ENCODE assay signal across 2 cellular contexts in genomic region chr22:24514241-24515024, GRCh38.
TF ChIP-seq lines count a peak whose summit lies in the region.

No MANE protein-coding gene starts in this region.

TF ChIP-seq in A549, 52 proteins besides CTCF, POLR2A, EP300 and RAD21:
- TF ChIP-seq, protein P1, sequence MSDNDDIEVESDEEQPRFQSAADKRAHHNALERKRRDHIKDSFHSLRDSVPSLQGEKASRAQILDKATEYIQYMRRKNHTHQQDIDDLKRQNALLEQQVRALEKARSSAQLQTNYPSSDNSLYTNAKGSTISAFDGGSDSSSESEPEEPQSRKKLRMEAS (IDR thresholded peaks at IDR 0.05), result peak; percentile 44; the same call in 1 of the 2 replicates
- no peak for TF ChIP-seq TP53 (CRISPR knock-in tag; IDR thresholded peaks at IDR 0.05)

TF ChIP-seq in HepG2, 621 proteins besides CTCF, POLR2A, EP300 and RAD21 (continues in another document):
- TF ChIP-seq SMAD9 (CRISPR knock-in tag; IDR thresholded peaks at IDR 0.05) (0 out of 2 replicates have a peak, but pooled peaks have one; percentile 51), SNAPC2 (CRISPR knock-in tag; IDR thresholded peaks at IDR 0.05) (peak; percentile 96; the same call in 1 of the 2 replicates), TARDBP (CRISPR knock-in tag; IDR thresholded peaks at IDR 0.05) (peak; percentile 97), NR1H2 (CRISPR knock-in tag; IDR thresholded peaks at IDR 0.05; ENCODE audit: borderline replicate concordance, low read depth) (no peak; the same call in 1 of the 2 replicates), ZNF792 (CRISPR knock-in tag; IDR thresholded peaks at IDR 0.05) (peak; percentile 96), ARNTL (CRISPR knock-in tag; IDR thresholded peaks at IDR 0.05) (peak; percentile 96), ZNF451 (CRISPR knock-in tag; IDR thresholded peaks at IDR 0.05) (peak; percentile 98), BCLAF1 (IDR thresholded peaks at IDR 0.05) (no peak), ZNF326 (CRISPR knock-in tag; IDR thresholded peaks at IDR 0.05; ENCODE audit: borderline replicate concordance) (no peak), TBX2 (CRISPR knock-in tag; IDR thresholded peaks at IDR 0.05; ENCODE audit: borderline replicate concordance) (peak; percentile 99), E2F1 (CRISPR knock-in tag; IDR thresholded peaks at IDR 0.05) (no peak), SMYD3 (CRISPR knock-in tag; IDR thresholded peaks at IDR 0.05) (peak; percentile 97; the same call in 1 of the 2 replicates), HBP1 (CRISPR knock-in tag; IDR thresholded peaks at IDR 0.05; ENCODE audit: low read depth) (peak; percentile 80; the same call in 1 of the 2 replicates), ZNF75D (CRISPR knock-in tag; IDR thresholded peaks at IDR 0.05; ENCODE audit: borderline replicate concordance) (peak; percentile 92; the same call in 1 of the 2 replicates), GABPA (IDR thresholded peaks at IDR 0.05; ENCODE audit: low read depth, low read length) (no peak), GABPA (CRISPR knock-in tag; IDR thresholded peaks at IDR 0.05; ENCODE audit: low read depth) (peak; percentile 49; the same call in 1 of the 2 replicates), SRSF4 (IDR thresholded peaks at IDR 0.05; ENCODE audit: low read depth, low read length, poor library complexity, severe bottlenecking) (no peak), ZNF660 (CRISPR knock-in tag; IDR thresholded peaks at IDR 0.05; ENCODE audit: borderline replicate concordance, low read depth) (peak; percentile 79; the same call in 1 of the 2 replicates), GTF3A (CRISPR knock-in tag; conservative IDR thresholded peaks at IDR 0.05) (no peak), ZNF83 (CRISPR knock-in tag; IDR thresholded peaks at IDR 0.05; ENCODE audit: borderline replicate concordance) (peak; percentile 86), GTF2F1 (IDR thresholded peaks at IDR 0.05; ENCODE audit: low read length) (no peak), FOXK1 (CRISPR knock-in tag; IDR thresholded peaks at IDR 0.05; ENCODE audit: borderline replicate concordance, low read depth) (peak; percentile 83; the same call in 1 of the 2 replicates), ZNF710 (CRISPR knock-in tag; IDR thresholded peaks at IDR 0.05; ENCODE audit: borderline replicate concordance) (peak; percentile 88), CEBPB (IDR thresholded peaks at IDR 0.05; ENCODE audit: borderline replicate concordance, low read depth, low read length) (no peak), ETV5 (CRISPR knock-in tag; IDR thresholded peaks at IDR 0.05; ENCODE audit: borderline replicate concordance) (peak; percentile 93), ZNF589 (CRISPR knock-in tag; conservative IDR thresholded peaks at IDR 0.05) (no peak; the same call in 1 of the 2 replicates), GMEB2 (CRISPR knock-in tag; IDR thresholded peaks at IDR 0.05; ENCODE audit: low read depth) (no peak), BORCS8-MEF2B (CRISPR knock-in tag; IDR thresholded peaks at IDR 0.05) (peak; percentile 98), CREM (IDR thresholded peaks at IDR 0.05) (peak; percentile 64), CREM (CRISPR knock-in tag; IDR thresholded peaks at IDR 0.05) (no peak), TBX3 (IDR thresholded peaks at IDR 0.05; ENCODE audit: borderline replicate concordance) (no peak), ARNT (IDR thresholded peaks at IDR 0.05) (no peak), PHF21A (CRISPR knock-in tag; IDR thresholded peaks at IDR 0.05) (peak; percentile 90), IRF9 (CRISPR knock-in tag; IDR thresholded peaks at IDR 0.05; ENCODE audit: borderline replicate concordance) (peak; percentile 98), SMAD3 (CRISPR knock-in tag; IDR thresholded peaks at IDR 0.05) (peak; percentile 98)
- TF ChIP-seq, protein P2, sequence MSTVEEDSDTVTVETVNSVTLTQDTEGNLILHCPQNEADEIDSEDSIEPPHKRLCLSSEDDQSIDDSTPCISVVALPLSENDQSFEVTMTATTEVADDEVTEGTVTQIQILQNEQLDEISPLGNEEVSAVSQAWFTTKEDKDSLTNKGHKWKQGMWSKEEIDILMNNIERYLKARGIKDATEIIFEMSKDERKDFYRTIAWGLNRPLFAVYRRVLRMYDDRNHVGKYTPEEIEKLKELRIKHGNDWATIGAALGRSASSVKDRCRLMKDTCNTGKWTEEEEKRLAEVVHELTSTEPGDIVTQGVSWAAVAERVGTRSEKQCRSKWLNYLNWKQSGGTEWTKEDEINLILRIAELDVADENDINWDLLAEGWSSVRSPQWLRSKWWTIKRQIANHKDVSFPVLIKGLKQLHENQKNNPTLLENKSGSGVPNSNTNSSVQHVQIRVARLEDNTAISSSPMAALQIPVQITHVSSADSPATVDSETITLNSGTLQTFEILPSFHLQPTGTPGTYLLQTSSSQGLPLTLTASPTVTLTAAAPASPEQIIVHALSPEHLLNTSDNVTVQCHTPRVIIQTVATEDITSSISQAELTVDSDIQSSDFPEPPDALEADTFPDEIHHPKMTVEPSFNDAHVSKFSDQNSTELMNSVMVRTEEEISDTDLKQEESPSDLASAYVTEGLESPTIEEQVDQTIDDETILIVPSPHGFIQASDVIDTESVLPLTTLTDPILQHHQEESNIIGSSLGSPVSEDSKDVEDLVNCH (CRISPR knock-in tag; IDR thresholded peaks at IDR 0.05), result no peak
- TF ChIP-seq, protein P3, sequence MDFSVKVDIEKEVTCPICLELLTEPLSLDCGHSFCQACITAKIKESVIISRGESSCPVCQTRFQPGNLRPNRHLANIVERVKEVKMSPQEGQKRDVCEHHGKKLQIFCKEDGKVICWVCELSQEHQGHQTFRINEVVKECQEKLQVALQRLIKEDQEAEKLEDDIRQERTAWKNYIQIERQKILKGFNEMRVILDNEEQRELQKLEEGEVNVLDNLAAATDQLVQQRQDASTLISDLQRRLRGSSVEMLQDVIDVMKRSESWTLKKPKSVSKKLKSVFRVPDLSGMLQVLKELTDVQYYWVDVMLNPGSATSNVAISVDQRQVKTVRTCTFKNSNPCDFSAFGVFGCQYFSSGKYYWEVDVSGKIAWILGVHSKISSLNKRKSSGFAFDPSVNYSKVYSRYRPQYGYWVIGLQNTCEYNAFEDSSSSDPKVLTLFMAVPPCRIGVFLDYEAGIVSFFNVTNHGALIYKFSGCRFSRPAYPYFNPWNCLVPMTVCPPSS (IDR thresholded peaks at IDR 0.05), result no peak
- TF ChIP-seq, protein P4, sequence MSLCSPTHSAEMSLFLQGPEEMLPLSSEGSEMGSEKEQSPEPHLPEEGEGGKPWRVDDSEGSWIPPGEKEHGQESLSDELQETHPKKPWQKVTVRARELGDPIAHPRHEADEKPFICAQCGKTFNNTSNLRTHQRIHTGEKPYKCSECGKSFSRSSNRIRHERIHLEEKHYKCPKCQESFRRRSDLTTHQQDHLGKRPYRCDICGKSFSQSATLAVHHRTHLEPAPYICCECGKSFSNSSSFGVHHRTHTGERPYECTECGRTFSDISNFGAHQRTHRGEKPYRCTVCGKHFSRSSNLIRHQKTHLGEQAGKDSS (CRISPR knock-in tag; IDR thresholded peaks at IDR 0.05; ENCODE audit: borderline replicate concordance, low read depth), result peak; percentile 92
- TF ChIP-seq, protein P5, sequence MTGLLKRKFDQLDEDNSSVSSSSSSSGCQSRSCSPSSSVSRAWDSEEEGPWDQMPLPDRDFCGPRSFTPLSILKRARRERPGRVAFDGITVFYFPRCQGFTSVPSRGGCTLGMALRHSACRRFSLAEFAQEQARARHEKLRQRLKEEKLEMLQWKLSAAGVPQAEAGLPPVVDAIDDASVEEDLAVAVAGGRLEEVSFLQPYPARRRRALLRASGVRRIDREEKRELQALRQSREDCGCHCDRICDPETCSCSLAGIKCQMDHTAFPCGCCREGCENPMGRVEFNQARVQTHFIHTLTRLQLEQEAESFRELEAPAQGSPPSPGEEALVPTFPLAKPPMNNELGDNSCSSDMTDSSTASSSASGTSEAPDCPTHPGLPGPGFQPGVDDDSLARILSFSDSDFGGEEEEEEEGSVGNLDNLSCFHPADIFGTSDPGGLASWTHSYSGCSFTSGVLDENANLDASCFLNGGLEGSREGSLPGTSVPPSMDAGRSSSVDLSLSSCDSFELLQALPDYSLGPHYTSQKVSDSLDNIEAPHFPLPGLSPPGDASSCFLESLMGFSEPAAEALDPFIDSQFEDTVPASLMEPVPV (CRISPR knock-in tag; IDR thresholded peaks at IDR 0.05), result peak; percentile 87; the same call in 1 of the 2 replicates
- TF ChIP-seq, protein P6, sequence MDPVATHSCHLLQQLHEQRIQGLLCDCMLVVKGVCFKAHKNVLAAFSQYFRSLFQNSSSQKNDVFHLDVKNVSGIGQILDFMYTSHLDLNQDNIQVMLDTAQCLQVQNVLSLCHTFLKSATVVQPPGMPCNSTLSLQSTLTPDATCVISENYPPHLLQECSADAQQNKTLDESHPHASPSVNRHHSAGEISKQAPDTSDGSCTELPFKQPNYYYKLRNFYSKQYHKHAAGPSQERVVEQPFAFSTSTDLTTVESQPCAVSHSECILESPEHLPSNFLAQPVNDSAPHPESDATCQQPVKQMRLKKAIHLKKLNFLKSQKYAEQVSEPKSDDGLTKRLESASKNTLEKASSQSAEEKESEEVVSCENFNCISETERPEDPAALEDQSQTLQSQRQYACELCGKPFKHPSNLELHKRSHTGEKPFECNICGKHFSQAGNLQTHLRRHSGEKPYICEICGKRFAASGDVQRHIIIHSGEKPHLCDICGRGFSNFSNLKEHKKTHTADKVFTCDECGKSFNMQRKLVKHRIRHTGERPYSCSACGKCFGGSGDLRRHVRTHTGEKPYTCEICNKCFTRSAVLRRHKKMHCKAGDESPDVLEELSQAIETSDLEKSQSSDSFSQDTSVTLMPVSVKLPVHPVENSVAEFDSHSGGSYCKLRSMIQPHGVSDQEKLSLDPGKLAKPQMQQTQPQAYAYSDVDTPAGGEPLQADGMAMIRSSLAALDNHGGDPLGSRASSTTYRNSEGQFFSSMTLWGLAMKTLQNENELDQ (CRISPR knock-in tag; IDR thresholded peaks at IDR 0.05; ENCODE audit: borderline replicate concordance), result peak; percentile 76; the same call in 1 of the 2 replicates
